ENCODE assay signal across 8 cellular contexts in the genomic region with DNA sequence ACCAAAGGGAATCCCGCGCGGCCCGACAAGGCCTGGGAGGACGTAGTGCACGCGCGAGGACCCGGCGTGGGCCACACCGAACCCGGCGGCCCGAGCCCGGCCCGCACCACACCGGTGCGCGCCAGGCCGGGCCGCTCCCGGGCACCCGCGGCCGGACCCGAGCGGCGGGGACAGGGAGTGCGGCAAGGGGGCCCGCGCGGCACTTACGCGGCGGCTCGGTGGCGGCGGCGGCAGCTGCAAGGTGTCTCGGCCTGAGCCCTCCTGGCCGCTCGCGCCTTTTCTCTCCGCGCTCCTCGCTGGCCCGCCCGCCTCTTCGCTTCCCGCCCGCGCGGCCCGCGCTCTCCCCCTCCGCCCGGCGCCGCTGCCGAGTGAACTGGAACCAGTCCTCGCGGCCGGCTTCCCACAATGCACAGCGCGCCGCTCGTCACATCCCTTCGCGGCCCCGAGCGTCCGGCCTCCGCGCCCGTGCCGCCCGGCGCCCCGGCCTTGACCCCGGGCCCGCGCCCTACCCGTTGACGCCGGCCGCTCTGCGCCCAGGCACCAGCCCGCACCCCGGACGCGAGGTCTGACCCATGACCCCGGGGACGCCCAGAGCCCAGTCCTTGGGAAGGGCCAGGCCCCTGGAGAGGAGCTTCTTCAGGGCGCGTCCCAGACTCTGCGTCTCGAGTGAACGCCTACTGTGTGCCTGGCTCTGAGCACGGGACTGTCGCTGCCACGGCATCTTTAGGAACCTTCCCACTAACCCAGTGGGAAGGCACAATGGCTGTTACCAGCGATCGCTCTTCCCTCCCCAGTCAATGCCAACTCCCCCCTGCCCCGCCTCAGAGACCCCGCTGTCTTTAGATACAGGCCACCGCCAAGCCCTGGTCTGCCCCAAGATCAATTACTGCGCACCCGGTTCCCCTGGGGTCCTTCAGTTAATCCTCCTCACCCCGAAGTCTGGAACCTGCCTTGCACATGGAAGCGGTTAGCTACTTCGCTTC. TPM values are rescaled to one million over a fixed set of nuclear protein-coding genes. Genes with fewer than 3 reads are reported as not detected.
DNase-seq lines count a peak whose midpoint lies in the region; ATAC-seq and TF ChIP-seq lines count a peak whose summit lies in the region.

A gene (minus strand): TSS at position 377 of the 983 bp plus-strand sequence. CDS start 10,138 bp downstream, outside the sequence.

- peaks cover 17% of the 10 kb centered on the region for H3K4me1 ChIP-seq in ectodermal cell (ENCODE audit: control insufficient read depth, insufficient read depth, low read length)
- peaks cover 16 to 29% of the 10 kb centered on the region in 2 donors for H3K4me1 ChIP-seq in lung (ENCODE audit: control insufficient read depth in 2 of 2, insufficient read depth in 2 of 2, low read length in 2 of 2)

- intact Hi-C loops in activated CD8-positive, alpha-beta T cell treated with anti-CD3 and anti-CD28 coated beads for 36 hours (cut with micrococcal nuclease) = no loop called here

- H3K36me3 ChIP-seq in ectodermal cell (ENCODE audit: control insufficient read depth, insufficient read depth, low read length) (no peaks in the 10 kb centered on the region), lung (ENCODE audit: control insufficient read depth in 2 of 2, insufficient read depth in 2 of 2, low read length in 2 of 2) (no peaks in the 10 kb centered on the region)

- H3K27me3 Mint-ChIP-seq in activated CD8-positive, alpha-beta T cell treated with anti-CD3 and anti-CD28 coated beads for 36 hours = no peaks in the 10 kb centered on the region

- H3K9me3 ChIP-seq in ectodermal cell (ENCODE audit: control insufficient read depth, low read length) (no peaks in the 10 kb centered on the region), lung (ENCODE audit: control insufficient read depth in 2 of 2, insufficient read depth in 1 of 2, low read length in 1 of 2) (no peaks in the 10 kb centered on the region)

- H3K4me3 ChIP-seq in ectodermal cell (ENCODE audit: insufficient read depth, low read depth, low read length) = peak within 1 kb of the TSS; percentile 83
- H3K4me3 ChIP-seq in lung = peak within 1 kb of the TSS; percentile 95

- TF ChIP-seq CTCF in activated CD8-positive, alpha-beta T cell treated with anti-CD3 and anti-CD28 coated beads for 36 hours (IDR thresholded peaks at IDR 0.05) = no peak
- no peak for TF ChIP-seq CTCF in lung (IDR thresholded peaks at IDR 0.05; ENCODE audit: control extremely low read depth, extremely low read depth)

- H3K4me3 Mint-ChIP-seq in activated CD8-positive, alpha-beta T cell treated with anti-CD3 and anti-CD28 coated beads for 36 hours = peak within 1 kb of the TSS; percentile 89

- POLR2A ChIA-PET in activated CD8-positive, alpha-beta T cell treated with anti-CD3 and anti-CD28 coated beads for 36 hours (lab: Charles Lee) = interaction anchor here (1.0 to 2.0 kb wide), 6 partner anchors 10 to 58 kb away, joined by 3 to 7 read pairs (median 4); no protein-coding TSS in a partner anchor

- H3K9me3 Mint-ChIP-seq in activated CD8-positive, alpha-beta T cell treated with anti-CD3 and anti-CD28 coated beads for 36 hours = no peaks in the 10 kb centered on the region

- H3K27ac Mint-ChIP-seq in activated CD8-positive, alpha-beta T cell treated with anti-CD3 and anti-CD28 coated beads for 36 hours = peak within 1 kb of the TSS; percentile 91

- peaks cover 45% of the 10 kb centered on the region for H3K4me1 Mint-ChIP-seq in activated CD8-positive, alpha-beta T cell treated with anti-CD3 and anti-CD28 coated beads for 36 hours (ENCODE audit: low read depth)

- DNase-seq in Ammon's horn (ENCODE audit: low spot score) (peak; percentile 89), NCI-H774 (lab: John Stamatoyannopoulos, UW) (peak; percentile 85), lung (ENCODE audit: low spot score) (peak; percentile 88)
- peak; percentile 87 for DNase-seq in activated CD8-positive, alpha-beta T cell treated with anti-CD3 and anti-CD28 coated beads for 36 hours
- DNase-seq in stimulated activated CD4-positive, alpha-beta T cell treated with anti-CD3 and anti-CD28 coated beads, TNF-alpha, amount 100 ng/mL, for 4 hours (ENCODE audit: low read depth in 3 of 3) = peak; percentile 63 to 75 (median 73)

- 0% methylated on average over 111 of the region's 111 CpGs for WGBS in ectodermal cell, 2 experiments
- 2% methylated on average over 52 to 111 of the region's 111 CpGs for WGBS in lung, 2 donors

- CTCF ChIA-PET in activated CD8-positive, alpha-beta T cell treated with anti-CD3 and anti-CD28 coated beads for 36 hours (lab: Charles Lee) = interaction anchor here (0.7 to 1.4 kb wide), 2 partner anchors 23 to 26 kb away, joined by 3 to 9 read pairs; no protein-coding TSS in a partner anchor

- H3K36me3 Mint-ChIP-seq in activated CD8-positive, alpha-beta T cell treated with anti-CD3 and anti-CD28 coated beads for 36 hours (ENCODE audit: low read depth) = peaks cover 8% of the 10 kb centered on the region

- H3K27me3 ChIP-seq in ectodermal cell (ENCODE audit: control insufficient read depth, insufficient read depth, low read length, poor library complexity, severe bottlenecking) (peaks cover 52% of the 10 kb centered on the region), lung (ENCODE audit: control insufficient read depth, insufficient read depth) (no peaks in the 10 kb centered on the region)

- peak within 1 kb of the TSS; percentile 41 for H3K27ac ChIP-seq in ectodermal cell (ENCODE audit: insufficient read depth, low read depth, low read length, poor library complexity, severe bottlenecking)
- H3K27ac ChIP-seq in lung (ENCODE audit: low read depth in 1 of 2, low read length in 1 of 2) = peak within 1 kb of the TSS; percentile 87 to 93

- peak; percentile 89 for ATAC-seq in GM19023 (IDR thresholded peaks at IDR 0.05; ENCODE audit: unreplicated experiment)
- ATAC-seq in HG03175 (IDR thresholded peaks at IDR 0.05; ENCODE audit: unreplicated experiment) = peak; percentile 86
- ATAC-seq in activated CD8-positive, alpha-beta T cell treated with anti-CD3 and anti-CD28 coated beads for 36 hours = peak; percentile 88
- peak; percentile 96 for ATAC-seq in lung (ENCODE audit: insufficient read depth, low FRiP score)

RNA-seq across cellular contexts. Expression of the gene that starts here (rescaled TPM):
- total RNA-seq in activated CD8-positive, alpha-beta T cell treated with anti-CD3 and anti-CD28 coated beads for 36 hours = 100 to 1,000 TPM; 170 to 179 TPM
- polyA plus RNA-seq in ectodermal cell (2013, experiment 1 of 4) = 213 TPM
- 201 TPM for polyA plus RNA-seq in ectodermal cell (2013, experiment 2 of 4)
- 167 TPM for polyA plus RNA-seq in ectodermal cell (2013, experiment 3 of 4)
- polyA plus RNA-seq in ectodermal cell (2013, experiment 4 of 4) = 193 TPM
- 100 to 1,000 TPM; 210 to 286 TPM for total RNA-seq in lung
- polyA plus RNA-seq in lung = 100 to 1,000 TPM; 149 to 334 TPM

Comparison
In these comparisons a context has a peak if more than half of its experiments do, and no peak if none do; other contexts are left out.
1. Peak in every context shown above with its lines: DNase-seq, ATAC-seq, H3K4me3 ChIP-seq and H3K27ac ChIP-seq.